Comparison of ENCODE assay signal across 28 cellular contexts in genomic region chr2:100073110-100073509, GRCh38.
"Had no signal": no experiment of that assay in that cellular context is flagged by ENCODE, and none has a peak within 500 bp of the region (broad histone marks: within the 10 kb centered on the region; RNA-seq: fewer than 3 reads in every experiment).

No MANE protein-coding gene starts in this region.

- H3K4me3 ChIP-seq: SJSA1 had no signal

- DNase-seq: activated CD4-positive, alpha-beta T cell treated with anti-CD3 and anti-CD28 coated beads for 4 hours; activated CD8-positive, alpha-beta memory T cell treated with anti-CD3 and anti-CD28 coated beads, Interleukin-2, amount 10 ng/mL, durations not matched to agents 7 days and 5 days; activated effector memory CD4-positive, alpha-beta T cell treated with anti-CD3 and anti-CD28 coated beads, Interleukin-2, amount 50 U/mL, for 16 hours; activated naive CD4-positive, alpha-beta T cell treated with Interleukin-2 at 50 U/mL for 16 hours; activated naive CD8-positive, alpha-beta T cell treated with anti-CD3 and anti-CD28 coated beads, Interleukin-2, amount 50 U/mL, for 24 hours; activated T-cell treated with anti-CD3 and anti-CD28 coated beads, Interleukin-2, amount 50 U/mL, for 24 hours; amygdala; brain microvascular endothelial cell; caudate nucleus; NCI-H1092; NCI-H1417; NCI-H1930; NCI-H2171; NCI-H2227 treated with DMSO at 0.1 percent for 48 hours; NCI-H446 treated with DMSO at 0.1 percent for 48 hours; NCI-H524 treated with DMSO at 0.1 percent for 48 hours; NCI-H774; NK-92 treated with Interleukin-12 subunit alpha and Interleukin-12 subunit beta, amount 100 ng/mL, for 24 hours; OCI-M1; RPMI8226; SHP77; SW 1271 had no signal

- H3K27me3 ChIP-seq: brain microvascular endothelial cell, SJSA1 had no signal

- H3K36me3 ChIP-seq: brain microvascular endothelial cell, SJSA1 had no signal

- H3K27ac ChIP-seq: brain microvascular endothelial cell, KMS-11, SJSA1 had no signal

- H3K9me3 ChIP-seq: SJSA1 had no signal

- H3K4me1 ChIP-seq: SJSA1 had no signal

- ATAC-seq: activated CD4-positive, CD25-positive, alpha-beta regulatory T cell treated with anti-CD3 and anti-CD28 coated beads, Interleukin-2, amount 50 U/mL, for 24 hours; activated CD8-positive, alpha-beta memory T cell treated with anti-CD3 and anti-CD28 coated beads, Interleukin-2, amount 10 ng/mL, durations not matched to agents 7 days and 5 days; activated naive CD4-positive, alpha-beta T cell treated with anti-CD3 and anti-CD28 coated beads, Interleukin-2, amount 50 U/mL, for 72 hours; activated naive CD8-positive, alpha-beta T cell treated with anti-CD3 and anti-CD28 coated beads, Interleukin-2, amount 50 U/mL, for 24 hours; Panc1; SK-N-SH treated with all-trans-retinoic acid at 6 μM for 48 hours had no signal
